Comparison of ENCODE assay signal across 38 cellular contexts in the genomic region with DNA sequence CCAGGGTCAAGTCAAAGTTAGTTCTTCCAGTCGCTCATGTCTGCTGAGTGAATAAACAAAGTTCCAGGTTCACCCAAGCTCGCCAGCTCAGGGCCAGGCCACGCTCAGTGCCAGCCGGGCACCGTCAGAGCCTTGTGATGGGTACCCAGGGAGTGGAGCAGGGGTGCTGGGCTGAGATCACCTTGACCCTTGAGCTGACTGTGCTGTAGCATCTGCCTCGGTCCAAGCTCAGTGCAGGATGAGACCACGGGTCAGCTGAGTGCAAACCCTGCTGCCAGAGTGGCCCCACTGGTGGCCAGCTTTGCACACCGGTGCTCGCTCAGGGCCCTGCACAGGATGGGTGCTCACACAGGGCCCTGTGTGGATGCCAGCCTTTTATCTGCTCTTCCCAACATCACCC. TPM values are rescaled to one million over a fixed set of nuclear protein-coding genes. Genes with fewer than 3 reads are reported as not detected.
"Had no signal": no experiment of that assay in that cellular context is flagged by ENCODE, and none has a peak within 500 bp of the region (broad histone marks: within the 10 kb centered on the region; RNA-seq: fewer than 3 reads in every experiment).

No MANE protein-coding gene starts in this region.

- H3K36me3 ChIP-seq: adrenal gland, brain microvascular endothelial cell, breast epithelium had no signal

- H3K4me3 ChIP-seq: adrenal gland, body of pancreas, breast epithelium had no signal

- H3K4me3 Mint-ChIP-seq: activated B cell treated with CpG ODN at 0.5 μM for 24 hours; activated CD4-positive, alpha-beta memory T cell treated with anti-CD3 and anti-CD28 coated beads for 36 hours; activated CD4-positive, alpha-beta T cell treated with anti-CD3 and anti-CD28 coated beads, Interleukin-2, amount 10 ng/mL, durations not matched to agents 24 days and 14 days; activated CD8-positive, alpha-beta T cell treated with anti-CD3 and anti-CD28 coated beads for 36 hours; activated naive CD4-positive, alpha-beta T cell treated with anti-CD3 and anti-CD28 coated beads for 36 hours; activated naive CD8-positive, alpha-beta T cell treated with anti-CD3 and anti-CD28 coated beads for 36 hours; activated T-cell treated with anti-CD3 and anti-CD28 coated beads, Interleukin-2, amount 50 U/mL, for 4 hours; activated T-cell treated with anti-CD3 and anti-CD28 coated beads, Interleukin-2, amount 50 U/mL, for 72 hours; activated T-helper 1 cell treated with anti-CD3 and anti-CD28 coated beads, Interleukin-12 subunit alpha, Interleukin-12 subunit beta, Interleukin-2, Interleukin-4 antibody, amounts not matched to agents 30 ng/mL and 10 ng/mL and 1 ng/mL, durations not matched to agents 14 hours and 24 hours and 36 hours; activated T-helper 17 cell treated with anti-CD3 and anti-CD28 coated beads, Interleukin-2, amount 50 U/mL, for 72 hours; T-helper 1 cell treated with Interleukin-12 subunit alpha and Interleukin-12 subunit beta and Interleukin-4 antibody, amounts not matched to agents 30 μg/mL and 1 μg/mL, for 36 hours; T-helper 2 cell treated with Interferon-gamma antibody and Interleukin-4, amounts not matched to agents 5 μg/mL and 100 μg/mL, for 36 hours had no signal

- H3K27ac Mint-ChIP-seq: activated B cell treated with CpG ODN at 0.5 μM for 24 hours; activated CD4-positive, alpha-beta memory T cell treated with anti-CD3 and anti-CD28 coated beads for 36 hours; activated CD4-positive, alpha-beta T cell treated with anti-CD3 and anti-CD28 coated beads, Interleukin-2, amount 10 ng/mL, durations not matched to agents 24 days and 14 days; activated CD8-positive, alpha-beta T cell treated with anti-CD3 and anti-CD28 coated beads for 36 hours; activated naive CD4-positive, alpha-beta T cell treated with anti-CD3 and anti-CD28 coated beads for 36 hours; activated naive CD4-positive, alpha-beta T cell treated with anti-CD3 and anti-CD28 coated beads, Interleukin-2, amount 50 U/mL, for 72 hours; activated naive CD8-positive, alpha-beta T cell treated with anti-CD3 and anti-CD28 coated beads for 36 hours; activated T-cell treated with anti-CD3 and anti-CD28 coated beads, Interleukin-2, amount 50 U/mL, for 72 hours; activated T-helper 1 cell treated with anti-CD3 and anti-CD28 coated beads, Interleukin-12 subunit alpha, Interleukin-12 subunit beta, Interleukin-2, Interleukin-4 antibody, amounts not matched to agents 30 ng/mL and 10 ng/mL and 1 ng/mL, durations not matched to agents 14 hours and 24 hours and 36 hours; activated T-helper 17 cell treated with anti-CD3 and anti-CD28 coated beads, Interleukin-2, amount 50 U/mL, for 72 hours; T-helper 1 cell treated with Interleukin-12 subunit alpha and Interleukin-12 subunit beta and Interleukin-4 antibody, amounts not matched to agents 30 μg/mL and 1 μg/mL, for 36 hours; T-helper 2 cell treated with Interferon-gamma antibody and Interleukin-4, amounts not matched to agents 5 μg/mL and 100 μg/mL, for 36 hours had no signal

- H3K36me3 Mint-ChIP-seq: activated CD4-positive, alpha-beta memory T cell treated with anti-CD3 and anti-CD28 coated beads for 36 hours; activated naive CD4-positive, alpha-beta T cell treated with anti-CD3 and anti-CD28 coated beads, Interleukin-2, amount 50 U/mL, for 72 hours; activated naive CD8-positive, alpha-beta T cell treated with anti-CD3 and anti-CD28 coated beads for 36 hours had no signal

- DNase-seq: activated B cell treated with CpG ODN at 0.5 μM for 24 hours; activated CD4-positive, alpha-beta memory T cell treated with anti-CD3 and anti-CD28 coated beads for 36 hours; activated CD4-positive, alpha-beta T cell treated with anti-CD3 and anti-CD28 coated beads for 4 hours; activated CD4-positive, alpha-beta T cell treated with anti-CD3 and anti-CD28 coated beads, Interleukin-2, amount 10 ng/mL, durations not matched to agents 24 days and 14 days; activated CD4-positive, alpha-beta T cell treated with anti-CD3 and anti-CD28 coated beads, Interleukin-2, amount 50 U/mL, for 1 hour; activated CD4-positive, alpha-beta T cell treated with anti-CD3 and anti-CD28 coated beads, Interleukin-2, amount 50 U/mL, for 4 hours; activated CD4-positive, CD25-positive, alpha-beta regulatory T cell treated with anti-CD3 and anti-CD28 coated beads, Interleukin-2, amount 50 U/mL, for 72 hours; activated CD8-positive, alpha-beta memory T cell treated with anti-CD3 and anti-CD28 coated beads, Interleukin-2, amount 50 U/mL, for 4 hours; activated CD8-positive, alpha-beta T cell treated with anti-CD3 and anti-CD28 coated beads for 36 hours; activated effector memory CD4-positive, alpha-beta T cell treated with anti-CD3 and anti-CD28 coated beads, Interleukin-2, amount 50 U/mL, for 16 hours; activated gamma-delta T cell treated with Interleukin-2 at 50 U/mL for 16 hours; activated naive CD4-positive, alpha-beta T cell; activated naive CD4-positive, alpha-beta T cell treated with anti-CD3 and anti-CD28 coated beads for 36 hours; activated naive CD4-positive, alpha-beta T cell treated with anti-CD3 and anti-CD28 coated beads, Interleukin-2, amount 50 U/mL, for 16 hours; activated naive CD8-positive, alpha-beta T cell treated with anti-CD3 and anti-CD28 coated beads for 36 hours; activated T-cell treated with anti-CD3 and anti-CD28 coated beads for 4 hours; activated T-cell treated with anti-CD3 and anti-CD28 coated beads, Interleukin-2, amount 50 U/mL, for 1 hour; activated T-cell treated with anti-CD3 and anti-CD28 coated beads, Interleukin-2, amount 50 U/mL, for 4 hours; activated T-cell treated with anti-CD3 and anti-CD28 coated beads, Interleukin-2, amount 50 U/mL, for 72 hours; amniotic stem cell; aorta; body of pancreas; brain microvascular endothelial cell; central memory CD4-positive, alpha-beta T cell; SW 1271; T-helper 1 cell; T-helper 2 cell; T-helper 9 cell had no signal

- H3K9me3 Mint-ChIP-seq: activated B cell treated with CpG ODN at 0.5 μM for 24 hours; activated CD4-positive, alpha-beta memory T cell treated with anti-CD3 and anti-CD28 coated beads for 36 hours; activated CD4-positive, alpha-beta T cell treated with anti-CD3 and anti-CD28 coated beads, Interleukin-2, amount 10 ng/mL, durations not matched to agents 24 days and 14 days; activated CD8-positive, alpha-beta T cell treated with anti-CD3 and anti-CD28 coated beads for 36 hours; activated naive CD4-positive, alpha-beta T cell treated with anti-CD3 and anti-CD28 coated beads for 36 hours; activated naive CD4-positive, alpha-beta T cell treated with anti-CD3 and anti-CD28 coated beads, Interleukin-2, amount 50 U/mL, for 72 hours; activated naive CD8-positive, alpha-beta T cell treated with anti-CD3 and anti-CD28 coated beads for 36 hours; activated T-cell treated with anti-CD3 and anti-CD28 coated beads, Interleukin-2, amount 50 U/mL, for 4 hours; activated T-cell treated with anti-CD3 and anti-CD28 coated beads, Interleukin-2, amount 50 U/mL, for 72 hours; activated T-helper 1 cell treated with anti-CD3 and anti-CD28 coated beads, Interleukin-12 subunit alpha, Interleukin-12 subunit beta, Interleukin-2, Interleukin-4 antibody, amounts not matched to agents 30 ng/mL and 10 ng/mL and 1 ng/mL, durations not matched to agents 14 hours and 24 hours and 36 hours; activated T-helper 17 cell treated with anti-CD3 and anti-CD28 coated beads, Interleukin-2, amount 50 U/mL, for 72 hours; T-helper 1 cell treated with Interleukin-12 subunit alpha and Interleukin-12 subunit beta and Interleukin-4 antibody, amounts not matched to agents 30 μg/mL and 1 μg/mL, for 36 hours; T-helper 2 cell treated with Interferon-gamma antibody and Interleukin-4, amounts not matched to agents 5 μg/mL and 100 μg/mL, for 36 hours had no signal

- H3K4me1 Mint-ChIP-seq: activated B cell treated with CpG ODN at 0.5 μM for 24 hours; activated CD4-positive, alpha-beta T cell treated with anti-CD3 and anti-CD28 coated beads, Interleukin-2, amount 10 ng/mL, durations not matched to agents 24 days and 14 days; activated naive CD8-positive, alpha-beta T cell treated with anti-CD3 and anti-CD28 coated beads for 36 hours; activated T-helper 17 cell treated with anti-CD3 and anti-CD28 coated beads, Interleukin-2, amount 50 U/mL, for 72 hours had no signal

- H3K27ac ChIP-seq: adrenal gland, body of pancreas, brain microvascular endothelial cell, breast epithelium, VCaP had no signal

- H3K4me1 ChIP-seq: adrenal gland, breast epithelium had no signal

- H3K9me3 ChIP-seq: adrenal gland, body of pancreas, breast epithelium had no signal

RNA-seq across cellular contexts. Expression of a gene that starts 4.3 kb away (rescaled TPM):
- total RNA-seq: activated B cell treated with CpG ODN at 0.5 μM for 24 hours; activated CD4-positive, alpha-beta memory T cell treated with anti-CD3 and anti-CD28 coated beads for 36 hours; activated CD4-positive, alpha-beta T cell treated with anti-CD3 and anti-CD28 coated beads, Interleukin-2, amount 10 ng/mL, durations not matched to agents 24 days and 14 days; activated CD8-positive, alpha-beta memory T cell treated with anti-CD3 and anti-CD28 coated beads for 36 hours; activated CD8-positive, alpha-beta T cell treated with anti-CD3 and anti-CD28 coated beads for 36 hours; activated naive CD4-positive, alpha-beta T cell treated with anti-CD3 and anti-CD28 coated beads for 36 hours; activated naive CD4-positive, alpha-beta T cell treated with anti-CD3 and anti-CD28 coated beads, Interleukin-2, amount 50 U/mL, for 72 hours; activated naive CD8-positive, alpha-beta T cell treated with anti-CD3 and anti-CD28 coated beads for 36 hours; activated T-cell treated with anti-CD3 and anti-CD28 coated beads, Interleukin-2, amount 50 U/mL, for 4 hours; activated T-cell treated with anti-CD3 and anti-CD28 coated beads, Interleukin-2, amount 50 U/mL, for 72 hours; activated T-helper 1 cell treated with anti-CD3 and anti-CD28 coated beads, Interleukin-12 subunit alpha, Interleukin-12 subunit beta, Interleukin-2, Interleukin-4 antibody, amounts not matched to agents 30 ng/mL and 10 ng/mL and 1 ng/mL, durations not matched to agents 14 hours and 24 hours and 36 hours; activated T-helper 17 cell treated with anti-CD3 and anti-CD28 coated beads, Interleukin-2, amount 50 U/mL, for 72 hours had no signal

RNA-seq across cellular contexts. Expression of a gene that starts 16.7 kb away (rescaled TPM):
- total RNA-seq: activated B cell treated with CpG ODN at 0.5 μM for 24 hours; activated CD4-positive, alpha-beta memory T cell treated with anti-CD3 and anti-CD28 coated beads for 36 hours; activated CD4-positive, alpha-beta T cell treated with anti-CD3 and anti-CD28 coated beads, Interleukin-2, amount 10 ng/mL, durations not matched to agents 24 days and 14 days; activated CD8-positive, alpha-beta memory T cell treated with anti-CD3 and anti-CD28 coated beads for 36 hours; activated CD8-positive, alpha-beta T cell treated with anti-CD3 and anti-CD28 coated beads for 36 hours; activated naive CD4-positive, alpha-beta T cell treated with anti-CD3 and anti-CD28 coated beads for 36 hours; activated naive CD8-positive, alpha-beta T cell treated with anti-CD3 and anti-CD28 coated beads for 36 hours; activated T-cell treated with anti-CD3 and anti-CD28 coated beads, Interleukin-2, amount 50 U/mL, for 4 hours; activated T-cell treated with anti-CD3 and anti-CD28 coated beads, Interleukin-2, amount 50 U/mL, for 72 hours; activated T-helper 1 cell treated with anti-CD3 and anti-CD28 coated beads, Interleukin-12 subunit alpha, Interleukin-12 subunit beta, Interleukin-2, Interleukin-4 antibody, amounts not matched to agents 30 ng/mL and 10 ng/mL and 1 ng/mL, durations not matched to agents 14 hours and 24 hours and 36 hours; activated T-helper 17 cell treated with anti-CD3 and anti-CD28 coated beads, Interleukin-2, amount 50 U/mL, for 72 hours; body of pancreas; cardiac septum had no signal
- polyA plus RNA-seq: aorta had no signal
